1 cellular context compared by ENCODE assay signal in the genomic region with DNA sequence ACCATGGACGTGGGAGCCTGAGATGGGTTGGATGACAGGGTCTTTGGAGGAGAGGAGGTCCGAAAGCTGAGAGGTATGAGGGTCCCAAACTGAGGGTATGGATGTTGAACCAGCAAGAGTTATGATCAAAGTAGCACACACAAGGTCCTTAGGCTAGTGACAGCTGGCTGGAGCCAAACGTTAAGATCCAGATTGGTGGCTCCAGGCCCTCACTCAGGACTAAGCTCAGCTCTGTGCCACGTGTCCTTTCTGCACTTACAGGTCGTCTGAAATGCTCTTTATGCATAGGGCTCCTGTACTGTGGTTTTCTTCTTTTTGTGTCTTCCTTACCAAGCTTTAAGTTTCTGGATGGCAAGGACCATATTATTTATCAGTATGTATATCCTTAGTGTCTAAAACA.
TF ChIP-seq lines count a peak whose summit lies in the region.

No MANE protein-coding gene starts in this region.

TF ChIP-seq in HCT116, 20 proteins besides CTCF, POLR2A, EP300 and RAD21 (continued from another document):
- TF ChIP-seq, protein P1, sequence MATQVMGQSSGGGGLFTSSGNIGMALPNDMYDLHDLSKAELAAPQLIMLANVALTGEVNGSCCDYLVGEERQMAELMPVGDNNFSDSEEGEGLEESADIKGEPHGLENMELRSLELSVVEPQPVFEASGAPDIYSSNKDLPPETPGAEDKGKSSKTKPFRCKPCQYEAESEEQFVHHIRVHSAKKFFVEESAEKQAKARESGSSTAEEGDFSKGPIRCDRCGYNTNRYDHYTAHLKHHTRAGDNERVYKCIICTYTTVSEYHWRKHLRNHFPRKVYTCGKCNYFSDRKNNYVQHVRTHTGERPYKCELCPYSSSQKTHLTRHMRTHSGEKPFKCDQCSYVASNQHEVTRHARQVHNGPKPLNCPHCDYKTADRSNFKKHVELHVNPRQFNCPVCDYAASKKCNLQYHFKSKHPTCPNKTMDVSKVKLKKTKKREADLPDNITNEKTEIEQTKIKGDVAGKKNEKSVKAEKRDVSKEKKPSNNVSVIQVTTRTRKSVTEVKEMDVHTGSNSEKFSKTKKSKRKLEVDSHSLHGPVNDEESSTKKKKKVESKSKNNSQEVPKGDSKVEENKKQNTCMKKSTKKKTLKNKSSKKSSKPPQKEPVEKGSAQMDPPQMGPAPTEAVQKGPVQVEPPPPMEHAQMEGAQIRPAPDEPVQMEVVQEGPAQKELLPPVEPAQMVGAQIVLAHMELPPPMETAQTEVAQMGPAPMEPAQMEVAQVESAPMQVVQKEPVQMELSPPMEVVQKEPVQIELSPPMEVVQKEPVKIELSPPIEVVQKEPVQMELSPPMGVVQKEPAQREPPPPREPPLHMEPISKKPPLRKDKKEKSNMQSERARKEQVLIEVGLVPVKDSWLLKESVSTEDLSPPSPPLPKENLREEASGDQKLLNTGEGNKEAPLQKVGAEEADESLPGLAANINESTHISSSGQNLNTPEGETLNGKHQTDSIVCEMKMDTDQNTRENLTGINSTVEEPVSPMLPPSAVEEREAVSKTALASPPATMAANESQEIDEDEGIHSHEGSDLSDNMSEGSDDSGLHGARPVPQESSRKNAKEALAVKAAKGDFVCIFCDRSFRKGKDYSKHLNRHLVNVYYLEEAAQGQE (IDR thresholded peaks at IDR 0.05; ENCODE audit: low read depth): no peak
- TF ChIP-seq EZH2 (IDR thresholded peaks at IDR 0.05) (no peak), SP1 (IDR thresholded peaks at IDR 0.05; ENCODE audit: low read depth) (no peak), EZH2phosphoT487 (IDR thresholded peaks at IDR 0.05; ENCODE audit: borderline replicate concordance) (no peak), ZNF274 (IDR thresholded peaks at IDR 0.05; ENCODE audit: low read depth, low read length) (no peak), FOSL1 (IDR thresholded peaks at IDR 0.05; ENCODE audit: low read depth) (no peak), SIN3A (IDR thresholded peaks at IDR 0.05; ENCODE audit: low read depth) (no peak)
- TF ChIP-seq, protein P2, sequence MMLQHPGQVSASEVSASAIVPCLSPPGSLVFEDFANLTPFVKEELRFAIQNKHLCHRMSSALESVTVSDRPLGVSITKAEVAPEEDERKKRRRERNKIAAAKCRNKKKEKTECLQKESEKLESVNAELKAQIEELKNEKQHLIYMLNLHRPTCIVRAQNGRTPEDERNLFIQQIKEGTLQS (IDR thresholded peaks at IDR 0.05): no peak
- TF ChIP-seq, protein P3, sequence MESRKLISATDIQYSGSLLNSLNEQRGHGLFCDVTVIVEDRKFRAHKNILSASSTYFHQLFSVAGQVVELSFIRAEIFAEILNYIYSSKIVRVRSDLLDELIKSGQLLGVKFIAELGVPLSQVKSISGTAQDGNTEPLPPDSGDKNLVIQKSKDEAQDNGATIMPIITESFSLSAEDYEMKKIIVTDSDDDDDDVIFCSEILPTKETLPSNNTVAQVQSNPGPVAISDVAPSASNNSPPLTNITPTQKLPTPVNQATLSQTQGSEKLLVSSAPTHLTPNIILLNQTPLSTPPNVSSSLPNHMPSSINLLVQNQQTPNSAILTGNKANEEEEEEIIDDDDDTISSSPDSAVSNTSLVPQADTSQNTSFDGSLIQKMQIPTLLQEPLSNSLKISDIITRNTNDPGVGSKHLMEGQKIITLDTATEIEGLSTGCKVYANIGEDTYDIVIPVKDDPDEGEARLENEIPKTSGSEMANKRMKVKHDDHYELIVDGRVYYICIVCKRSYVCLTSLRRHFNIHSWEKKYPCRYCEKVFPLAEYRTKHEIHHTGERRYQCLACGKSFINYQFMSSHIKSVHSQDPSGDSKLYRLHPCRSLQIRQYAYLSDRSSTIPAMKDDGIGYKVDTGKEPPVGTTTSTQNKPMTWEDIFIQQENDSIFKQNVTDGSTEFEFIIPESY (IDR thresholded peaks at IDR 0.05; ENCODE audit: extremely low read depth, insufficient replicate concordance, low read length): no peak
